ENCODE assay signal across 14 cellular contexts in the genomic region with DNA sequence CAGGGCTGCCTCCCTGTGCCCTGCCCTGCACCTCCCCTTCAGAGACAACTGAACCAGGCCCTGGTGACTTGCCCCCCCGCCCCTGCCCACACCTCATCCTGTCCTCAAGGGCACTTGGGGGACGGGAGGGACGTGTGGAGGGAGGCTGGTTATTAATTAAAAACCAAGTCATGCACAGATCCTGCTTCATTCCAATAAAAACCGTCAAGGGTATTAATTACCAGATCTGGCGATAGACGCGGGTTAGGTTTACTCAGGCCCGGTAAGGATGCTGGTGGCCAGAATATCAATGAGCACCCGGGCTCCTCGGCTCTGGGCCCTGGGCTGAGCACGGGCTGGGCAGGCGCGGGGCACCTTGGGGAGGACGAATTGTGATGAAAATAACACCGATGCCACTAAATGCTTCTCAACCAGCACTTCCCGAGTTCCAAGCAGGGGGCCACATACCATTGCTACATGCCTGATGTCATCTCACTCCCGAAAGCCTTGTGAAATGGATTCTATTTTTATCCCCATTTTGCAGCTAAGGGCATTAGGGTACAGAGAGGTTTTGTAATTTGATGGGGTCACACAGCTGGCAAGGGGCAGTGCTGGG. TPM values are rescaled to one million over a fixed set of nuclear protein-coding genes. Genes with fewer than 3 reads are reported as not detected.
DNase-seq lines count a peak whose midpoint lies in the region; ATAC-seq and TF ChIP-seq lines count a peak whose summit lies in the region.
"Had no signal": no experiment of that assay in that cellular context is flagged by ENCODE, and none has a peak within 500 bp of the region (broad histone marks: within the 10 kb centered on the region; RNA-seq: fewer than 3 reads in every experiment).

No MANE protein-coding gene starts in this region.

- H3K27me3 ChIP-seq in GM23248 (replicated peaks; ENCODE audit: insufficient read depth) (no peaks in the 10 kb centered on the region), fibroblast of lung (ENCODE audit: control insufficient read depth, insufficient read depth, low read length) (no peaks in the 10 kb centered on the region)
- H3K27me3 ChIP-seq: Peyer's patch had no signal

- H3K9me3 ChIP-seq in GM23248 (ENCODE audit: low read depth) (no peaks in the 10 kb centered on the region), fibroblast of lung (ENCODE audit: control insufficient read depth, insufficient read depth, low read depth, low read length) (no peaks in the 10 kb centered on the region)
- H3K9me3 ChIP-seq: Peyer's patch had no signal

- TF ChIP-seq CTCF in fibroblast of lung (conservative IDR thresholded peaks at IDR 0.05 in 1 of 2, IDR thresholded peaks at IDR 0.05 in 1 of 2; ENCODE audit: low read depth in 1 of 2, low read length in 2 of 2) (no peak), osteocyte (IDR thresholded peaks at IDR 0.05) (no peak), progenitor cell of endocrine pancreas (IDR thresholded peaks at IDR 0.05; ENCODE audit: unreplicated experiment) (no peak)

- H3K4me3 ChIP-seq in GM23248 (no peak overlapping the region), fibroblast of lung (replicated peaks in 1 of 4; ENCODE audit: control extremely low read depth in 1 of 4, insufficient read depth in 1 of 4, low read depth in 3 of 4, low read length in 4 of 4) (no peak overlapping the region)
- H3K4me3 ChIP-seq: Peyer's patch had no signal

- H3K27ac ChIP-seq in GM23248 (no peak overlapping the region), fibroblast of lung (ENCODE audit: insufficient read depth, low read length) (no peak overlapping the region)
- H3K27ac ChIP-seq: Peyer's patch had no signal

- DNase-seq in GM23248 (peak; percentile 71), NOMO-1 treated with DMSO at 0.1 percent for 48 hours (lab: John Stamatoyannopoulos, UW; ENCODE audit: unreplicated experiment) (peak; percentile 34), fibroblast of lung (ENCODE audit: low read depth in 2 of 2) (peak; percentile 67 to 78), osteocyte (ENCODE audit: extremely low spot score, unreplicated experiment) (no peak), NCI-H82 treated with DMSO at 0.1 percent for 48 hours (lab: John Stamatoyannopoulos, UW; ENCODE audit: unreplicated experiment) (no peak), progenitor cell of endocrine pancreas (ENCODE audit: low spot score, unreplicated experiment) (no peak)
- no peak for DNase-seq in activated naive CD4-positive, alpha-beta T cell treated with Interleukin-2 at 50 U/mL for 16 hours
- no peak for DNase-seq in activated T-cell treated with anti-CD3 and anti-CD28 coated beads, Interleukin-2, amount 50 U/mL, for 72 hours
- DNase-seq: activated CD4-positive, alpha-beta T cell treated with anti-CD3 and anti-CD28 coated beads for 36 hours; activated naive CD4-positive, alpha-beta T cell treated with anti-CD3 and anti-CD28 coated beads for 36 hours; Peyer's patch; stimulated activated CD4-positive, alpha-beta T cell treated with anti-CD3 and anti-CD28 coated beads, Interleukin-12 subunit alpha, Interleukin-12 subunit beta, amount 100 ng/mL, for 4 hours had no signal

- H3K4me1 ChIP-seq in GM23248 (ENCODE audit: insufficient read depth) (no peaks in the 10 kb centered on the region), fibroblast of lung (ENCODE audit: control insufficient read depth, extremely low read depth, insufficient read depth, low read length) (peaks cover 4% of the 10 kb centered on the region)
- H3K4me1 ChIP-seq: Peyer's patch had no signal

- in situ Hi-C loops in GM23248 (cut with MboI), result no loop called here

- H3K9ac ChIP-seq in GM23248 (no peak overlapping the region), fibroblast of lung (ENCODE audit: insufficient read depth, low read length) (no peak overlapping the region)

- H3K27me3 Mint-ChIP-seq in osteocyte (ENCODE audit: unreplicated experiment) (no peaks in the 10 kb centered on the region), progenitor cell of endocrine pancreas (no peaks in the 10 kb centered on the region)
- no peaks in the 10 kb centered on the region for H3K27me3 Mint-ChIP-seq in activated T-cell treated with anti-CD3 and anti-CD28 coated beads, Interleukin-2, amount 50 U/mL, for 72 hours (ENCODE audit: low read depth)
- H3K27me3 Mint-ChIP-seq: activated CD4-positive, alpha-beta T cell treated with anti-CD3 and anti-CD28 coated beads for 36 hours; memory B cell had no signal

- no peaks in the 10 kb centered on the region for H3F3A ChIP-seq in GM23248 (ENCODE audit: insufficient read depth)

- H4K20me1 ChIP-seq in GM23248 (ENCODE audit: insufficient read depth) (no peaks in the 10 kb centered on the region), fibroblast of lung (ENCODE audit: control insufficient read depth, extremely low read depth, insufficient read depth, low read length) (no peaks in the 10 kb centered on the region)

- 55 to 57% methylated on average over 17 of the region's 17 CpGs for WGBS in GM23248 (ENCODE audit: low coverage in 1 of 2, low lambda C conversion rate in 2 of 2, missing lambda C conversion rate in 2 of 2), 2 experiments

- no peak for ATAC-seq in activated T-cell treated with anti-CD3 and anti-CD28 coated beads, Interleukin-2, amount 50 U/mL, for 72 hours (replicated peaks in 1 of 2)
- ATAC-seq: activated CD4-positive, alpha-beta T cell treated with anti-CD3 and anti-CD28 coated beads for 36 hours; stimulated activated effector memory CD8-positive, alpha-beta T cell treated with anti-CD3 and anti-CD28 coated beads, Interleukin-12 subunit alpha, Interleukin-12 subunit beta, amount 100 ng/mL, for 72 hours had no signal

- no peaks in the 10 kb centered on the region for H3K36me3 Mint-ChIP-seq in osteocyte (ENCODE audit: unreplicated experiment)
- no peaks in the 10 kb centered on the region for H3K36me3 Mint-ChIP-seq in progenitor cell of endocrine pancreas (ENCODE audit: insufficient read depth)
- no peaks in the 10 kb centered on the region for H3K36me3 Mint-ChIP-seq in activated T-cell treated with anti-CD3 and anti-CD28 coated beads, Interleukin-2, amount 50 U/mL, for 72 hours (ENCODE audit: insufficient read depth in 2 of 2)
- H3K36me3 Mint-ChIP-seq: memory B cell; stimulated activated effector memory CD8-positive, alpha-beta T cell treated with anti-CD3 and anti-CD28 coated beads, Interleukin-12 subunit alpha, Interleukin-12 subunit beta, amount 100 ng/mL, for 72 hours had no signal

- no peaks in the 10 kb centered on the region for H3K79me2 ChIP-seq in GM23248 (ENCODE audit: insufficient read depth)
- no peaks in the 10 kb centered on the region for H3K79me2 ChIP-seq in fibroblast of lung (ENCODE audit: control insufficient read depth, insufficient read depth, low read length)

- no peak overlapping the region for H2AFZ ChIP-seq in GM23248
- no peak overlapping the region for H2AFZ ChIP-seq in fibroblast of lung (ENCODE audit: low read length)

- H3K4me3 Mint-ChIP-seq in osteocyte (ENCODE audit: unreplicated experiment) (peak overlapping the region; percentile 10), progenitor cell of endocrine pancreas (ENCODE audit: low read depth) (no peak overlapping the region)
- no peak overlapping the region for H3K4me3 Mint-ChIP-seq in activated T-cell treated with anti-CD3 and anti-CD28 coated beads, Interleukin-2, amount 50 U/mL, for 72 hours
- H3K4me3 Mint-ChIP-seq: activated CD4-positive, alpha-beta T cell treated with anti-CD3 and anti-CD28 coated beads for 36 hours; activated naive CD4-positive, alpha-beta T cell treated with anti-CD3 and anti-CD28 coated beads for 36 hours; memory B cell; stimulated activated effector memory CD8-positive, alpha-beta T cell treated with anti-CD3 and anti-CD28 coated beads, Interleukin-12 subunit alpha, Interleukin-12 subunit beta, amount 100 ng/mL, for 72 hours had no signal

- H3K4me2 ChIP-seq in GM23248 (ENCODE audit: unreplicated experiment), result no peak overlapping the region
- no peak overlapping the region for H3K4me2 ChIP-seq in fibroblast of lung (ENCODE audit: extremely low read depth, insufficient read depth, low read length)

- H3K27ac Mint-ChIP-seq in osteocyte (ENCODE audit: unreplicated experiment) (peak overlapping the region; percentile 71), progenitor cell of endocrine pancreas (no peak overlapping the region)
- no peak overlapping the region for H3K27ac Mint-ChIP-seq in activated T-cell treated with anti-CD3 and anti-CD28 coated beads, Interleukin-2, amount 50 U/mL, for 72 hours
- H3K27ac Mint-ChIP-seq: activated CD4-positive, alpha-beta T cell treated with anti-CD3 and anti-CD28 coated beads for 36 hours; activated naive CD4-positive, alpha-beta T cell treated with anti-CD3 and anti-CD28 coated beads for 36 hours; memory B cell; stimulated activated effector memory CD8-positive, alpha-beta T cell treated with anti-CD3 and anti-CD28 coated beads, Interleukin-12 subunit alpha, Interleukin-12 subunit beta, amount 100 ng/mL, for 72 hours had no signal

- H3K4me1 Mint-ChIP-seq in osteocyte (ENCODE audit: unreplicated experiment) (peaks cover 18% of the 10 kb centered on the region), progenitor cell of endocrine pancreas (ENCODE audit: low read depth) (no peaks in the 10 kb centered on the region)
- no peaks in the 10 kb centered on the region for H3K4me1 Mint-ChIP-seq in activated T-cell treated with anti-CD3 and anti-CD28 coated beads, Interleukin-2, amount 50 U/mL, for 72 hours (ENCODE audit: low read depth)
- H3K4me1 Mint-ChIP-seq: activated CD4-positive, alpha-beta T cell treated with anti-CD3 and anti-CD28 coated beads for 36 hours; memory B cell; stimulated activated effector memory CD8-positive, alpha-beta T cell treated with anti-CD3 and anti-CD28 coated beads, Interleukin-12 subunit alpha, Interleukin-12 subunit beta, amount 100 ng/mL, for 72 hours had no signal

- H3K36me3 ChIP-seq in GM23248 (ENCODE audit: low read depth) (no peaks in the 10 kb centered on the region), fibroblast of lung (ENCODE audit: control insufficient read depth, insufficient read depth, low read length) (no peaks in the 10 kb centered on the region)
- H3K36me3 ChIP-seq: Peyer's patch had no signal

- no peaks in the 10 kb centered on the region for H3K9me2 ChIP-seq in GM23248 (ENCODE audit: insufficient read depth)

- no peaks in the 10 kb centered on the region for H3K9me3 Mint-ChIP-seq in osteocyte (ENCODE audit: unreplicated experiment)
- no peaks in the 10 kb centered on the region for H3K9me3 Mint-ChIP-seq in progenitor cell of endocrine pancreas (ENCODE audit: low read depth)
- H3K9me3 Mint-ChIP-seq in activated T-cell treated with anti-CD3 and anti-CD28 coated beads, Interleukin-2, amount 50 U/mL, for 72 hours, result no peaks in the 10 kb centered on the region
- H3K9me3 Mint-ChIP-seq: activated naive CD4-positive, alpha-beta T cell treated with anti-CD3 and anti-CD28 coated beads for 36 hours; memory B cell; stimulated activated effector memory CD8-positive, alpha-beta T cell treated with anti-CD3 and anti-CD28 coated beads, Interleukin-12 subunit alpha, Interleukin-12 subunit beta, amount 100 ng/mL, for 72 hours had no signal

RNA-seq across cellular contexts. Expression of a gene that starts 24.5 kb away (rescaled TPM):
- total RNA-seq in GM23248 (2014; rRNA removed; shearing (Covaris generic)), result 3.7 and 8.6 TPM in 2 replicates
- polyA plus RNA-seq in GM23248 (2016; fragmentation: Nextera tagmentation; extraction: Ambion mirVana), result 6.6 and 7.0 TPM in 2 replicates
- total RNA-seq in fibroblast of lung, result 10.0 and 14.7 TPM in 2 replicates
- 7.8 and 9.7 TPM in 2 replicates for polyA plus RNA-seq in fibroblast of lung
- 12.8 and 15.4 TPM in 2 replicates for polyA plus RNA-seq in fibroblast of lung (2012)
- polyA minus RNA-seq in fibroblast of lung (ENCODE audit: low replicate concordance), result 18.9 and 24.1 TPM in 2 replicates
- total RNA-seq in osteocyte, result 44.7 and 48.7 TPM in 2 replicates
- total RNA-seq in progenitor cell of endocrine pancreas, result 52.6 and 60.7 TPM in 2 replicates
- 1 to 10 TPM; 3.1 to 4.6 TPM for total RNA-seq in activated T-cell treated with anti-CD3 and anti-CD28 coated beads, Interleukin-2, amount 50 U/mL, for 72 hours

Comparison
In these comparisons a context has a peak if more than half of its experiments do, and no peak if none do; other contexts are left out.
1. DNase-seq: peak in GM23248 (single experiment), NOMO-1 treated with DMSO at 0.1 percent for 48 hours (single experiment) and fibroblast of lung (2 of 2); none in osteocyte (single experiment), activated naive CD4-positive, alpha-beta T cell treated with Interleukin-2 at 50 U/mL for 16 hours (single experiment), NCI-H82 treated with DMSO at 0.1 percent for 48 hours (single experiment), progenitor cell of endocrine pancreas (single experiment) and activated T-cell treated with anti-CD3 and anti-CD28 coated beads, Interleukin-2, amount 50 U/mL, for 72 hours (0 of 2).